Comparison of ENCODE assay signal across 8 cellular contexts in genomic region chr7:28956608-28957063, GRCh38. TPM values are rescaled to one million over a fixed set of nuclear protein-coding genes. Genes with fewer than 3 reads are reported as not detected.
A peak's percentile ranks its signal among the peaks of the same experiment; 100 is the strongest.
DNase-seq lines count a peak whose midpoint lies in the region; ATAC-seq, FAIRE-seq and TF ChIP-seq lines count a peak whose summit lies in the region.

No MANE protein-coding gene starts in this region.

- H3K4me1 ChIP-seq in adipocyte (ENCODE audit: control insufficient read depth, insufficient read depth, low read length) = peaks cover 17% of the 10 kb centered on the region
- peaks cover 61% of the 10 kb centered on the region for H3K4me1 ChIP-seq in left ventricle myocardium inferior
- H3K4me1 ChIP-seq in pancreas = peaks cover 0 to 6% (median 5%) of the 10 kb centered on the region in 3 donors

- H3K9ac ChIP-seq in adipocyte (ENCODE audit: low read length) = peak overlapping the region; percentile 12

- TF ChIP-seq CTCF in left ventricle myocardium inferior (IDR thresholded peaks at IDR 0.05; ENCODE audit: borderline replicate concordance) = peak; percentile 65
- peak in 1 of 4 donors; percentile 44 for TF ChIP-seq CTCF in pancreas (IDR thresholded peaks at IDR 0.05)

- 0 to 1% methylated on average over 34 to 39 of the region's 39 CpGs for WGBS in pancreas, 2 donors

- FAIRE-seq in pancreas (lab: Jason Lieb, UNC) = no peak

- H3K27me3 ChIP-seq in adipocyte (replicated peaks; ENCODE audit: control insufficient read depth, insufficient read depth, low read length) (peaks cover 34% of the 10 kb centered on the region), left ventricle myocardium inferior (ENCODE audit: low read depth) (no peaks in the 10 kb centered on the region), pancreas (no peaks in the 10 kb centered on the region)

- peak overlapping the region; percentile 63 for H3K4me3 ChIP-seq in adipocyte (ENCODE audit: low read length)
- H3K4me3 ChIP-seq in left ventricle myocardium inferior = peak overlapping the region; percentile 72
- peak overlapping the region; percentile 21 to 64 (median 52) for H3K4me3 ChIP-seq in pancreas

- H3K36me3 ChIP-seq in adipocyte (ENCODE audit: control insufficient read depth, insufficient read depth, low read length, severe bottlenecking) = no peaks in the 10 kb centered on the region
- H3K36me3 ChIP-seq in left ventricle myocardium inferior = no peaks in the 10 kb centered on the region
- H3K36me3 ChIP-seq in pancreas = no peaks in the 10 kb centered on the region

- H3K9me3 ChIP-seq in adipocyte (ENCODE audit: control insufficient read depth, low read length) (no peaks in the 10 kb centered on the region), left ventricle myocardium inferior (replicated peaks) (no peaks in the 10 kb centered on the region), pancreas (no peaks in the 10 kb centered on the region)

- intact Hi-C loops in left ventricle myocardium inferior (cut with micrococcal nuclease) (loop anchor here (10.0 kb wide), 1 partner anchor 148 kb away; no protein-coding TSS in a partner anchor), pancreas (cut with DNase I) (loop anchor here in 1 of 3 donors (10.0 kb wide), 1 partner anchor 148 kb away; no protein-coding TSS in a partner anchor)

- H3K27ac ChIP-seq in left ventricle myocardium inferior (replicated peaks) (peak overlapping the region; percentile 78), pancreas (peak overlapping the region in 3 of 4 donors; percentile 17 to 42 (median 39))

- DNase-seq in EH (ENCODE audit: low read depth) (peak; percentile 29), NCI-H128 (lab: John Stamatoyannopoulos, UW; ENCODE audit: unreplicated experiment) (peak; percentile 26), adipocyte (ENCODE audit: low read depth) (peak; percentile 77), left ventricle myocardium inferior (peak; percentile 66), pancreas (peak; percentile 56 to 90 (median 76))

- peak; percentile 67 to 81 (median 75) for ATAC-seq in pancreas
- ATAC-seq in HG02610 (IDR thresholded peaks at IDR 0.05; ENCODE audit: unreplicated experiment) = no peak
- ATAC-seq in GM21576 (IDR thresholded peaks at IDR 0.05; ENCODE audit: unreplicated experiment) = no peak
- ATAC-seq in HG02588 (IDR thresholded peaks at IDR 0.05; ENCODE audit: unreplicated experiment) = no peak

RNA-seq across cellular contexts. Expression of gene TRIL, which starts 1.5 kb away (rescaled TPM):
- total RNA-seq in left ventricle myocardium inferior (1.9 TPM), pancreas (1 to 10 TPM in 1 of 6 donors, under 1 TPM in 5; 0.14 to 2.2 (median 0.55) TPM)
- polyA plus RNA-seq in pancreas = under 1 TPM; 0.19 to 0.28 TPM

Comparison
In these comparisons a context has a peak if more than half of its experiments do, and no peak if none do; other contexts are left out.
1. DNase-seq: peak in every context shown above with its lines; median percentile 77 in adipocyte; 76 in pancreas; 66 in left ventricle myocardium inferior; 29 in EH; 26 in NCI-H128.
2. ATAC-seq: peak in pancreas (4 of 4); none in HG02610 (single experiment), GM21576 (single experiment) and HG02588 (single experiment).
3. Peak in every context shown above with its lines, with median percentiles within 50 percentile points of each other: H3K4me3 ChIP-seq.